ENCODE assay signal across 1 cellular context in genomic region chr20:36183155-36183944, GRCh38.
TF ChIP-seq lines count a peak whose summit lies in the region.

No MANE protein-coding gene starts in this region.

TF ChIP-seq in HepG2, 621 proteins besides CTCF, POLR2A, EP300 and RAD21 (continued from another document and continues in another):
- peak; percentile 92; the same call in 1 of the 2 replicates for TF ChIP-seq THRA (CRISPR knock-in tag; IDR thresholded peaks at IDR 0.05; ENCODE audit: borderline replicate concordance)
- no peak for TF ChIP-seq ZNF546 (CRISPR knock-in tag; conservative IDR thresholded peaks at IDR 0.05)
- peak; percentile 94; the same call in 1 of the 2 replicates for TF ChIP-seq ZNF580 (CRISPR knock-in tag; IDR thresholded peaks at IDR 0.05; ENCODE audit: borderline replicate concordance, low read depth)
- TF ChIP-seq RXRB (CRISPR knock-in tag; IDR thresholded peaks at IDR 0.05; ENCODE audit: borderline replicate concordance), result peak; percentile 94
- 0 out of 2 replicates have a peak, but pooled peaks have one; percentile 69 for TF ChIP-seq HOXD1 (CRISPR knock-in tag; IDR thresholded peaks at IDR 0.05)
- TF ChIP-seq MYC (CRISPR knock-in tag; IDR thresholded peaks at IDR 0.05; ENCODE audit: borderline replicate concordance), result peak; percentile 52; the same call in 1 of the 2 replicates
- TF ChIP-seq KIAA2018 (CRISPR knock-in tag; IDR thresholded peaks at IDR 0.05; ENCODE audit: borderline replicate concordance), result no peak
- TF ChIP-seq TOPORS (CRISPR knock-in tag; IDR thresholded peaks at IDR 0.05), result peak; percentile 61
- no peak for TF ChIP-seq AKNA (CRISPR knock-in tag; IDR thresholded peaks at IDR 0.05; ENCODE audit: borderline replicate concordance)
- TF ChIP-seq ATAD3A (CRISPR knock-in tag; IDR thresholded peaks at IDR 0.05), result 0 out of 2 replicates have a peak, but pooled peaks have one; percentile 44
- no peak for TF ChIP-seq JDP2 (CRISPR knock-in tag; IDR thresholded peaks at IDR 0.05; ENCODE audit: borderline replicate concordance)
- no peak for TF ChIP-seq NBN (conservative IDR thresholded peaks at IDR 0.05)
- TF ChIP-seq HNRNPLL (IDR thresholded peaks at IDR 0.05; ENCODE audit: low read depth, low read length, poor library complexity, severe bottlenecking), result no peak
- peak; percentile 83; the same call in 1 of the 2 replicates for TF ChIP-seq FOXK1 (CRISPR knock-in tag; IDR thresholded peaks at IDR 0.05; ENCODE audit: borderline replicate concordance, low read depth)
- no peak for TF ChIP-seq TFDP1 (CRISPR knock-in tag; IDR thresholded peaks at IDR 0.05; ENCODE audit: borderline replicate concordance)
- no peak for TF ChIP-seq MLXIP (CRISPR knock-in tag; IDR thresholded peaks at IDR 0.05; ENCODE audit: borderline replicate concordance)
- TF ChIP-seq MAFK (conservative IDR thresholded peaks at IDR 0.05 in 1 of 2, IDR thresholded peaks at IDR 0.05 in 1 of 2; ENCODE audit: low read length in 2 of 2), result peak; percentile 30 to 90
- peak; percentile 52; the same call in 1 of the 2 replicates for TF ChIP-seq UBTF (CRISPR knock-in tag; IDR thresholded peaks at IDR 0.05)
- no peak for TF ChIP-seq PLRG1 (conservative IDR thresholded peaks at IDR 0.05)
- 0 out of 2 replicates have a peak, but pooled peaks have one; percentile 42 for TF ChIP-seq ZNF34 (CRISPR knock-in tag; IDR thresholded peaks at IDR 0.05; ENCODE audit: borderline replicate concordance)
- TF ChIP-seq ZNF136 (CRISPR knock-in tag; IDR thresholded peaks at IDR 0.05; ENCODE audit: low read depth), result peak; percentile 69
- TF ChIP-seq ZNF441 (CRISPR knock-in tag; IDR thresholded peaks at IDR 0.05; ENCODE audit: borderline replicate concordance), result peak; percentile 68; the same call in 1 of the 2 replicates
- TF ChIP-seq U2AF1 (optimal IDR thresholded peaks at IDR 0.05; ENCODE audit: low read depth, low read length), result no peak
- peak; percentile 45 for TF ChIP-seq JUND (CRISPR knock-in tag; IDR thresholded peaks at IDR 0.05)
- TF ChIP-seq KDM6A (CRISPR knock-in tag; IDR thresholded peaks at IDR 0.05; ENCODE audit: low read depth), result peak; percentile 96
- TF ChIP-seq KDM5B (CRISPR knock-in tag; IDR thresholded peaks at IDR 0.05; ENCODE audit: borderline replicate concordance), result peak; percentile 2; the same call in 1 of the 2 replicates
- peak; percentile 98 for TF ChIP-seq NCOA1 (CRISPR knock-in tag; IDR thresholded peaks at IDR 0.05)
- TF ChIP-seq ARID3A (IDR thresholded peaks at IDR 0.05; ENCODE audit: low read depth, low read length), result peak; percentile 86
- no peak for TF ChIP-seq ZNF7 (CRISPR knock-in tag; IDR thresholded peaks at IDR 0.05)
